Comparison of ENCODE assay signal across 1 cellular context in genomic region chr1:38046884-38047602, GRCh38.
A peak's percentile ranks its signal among the peaks of the same experiment; 100 is the strongest.
TF ChIP-seq lines count a peak whose summit lies in the region.

No MANE protein-coding gene starts in this region.

TF ChIP-seq in GM12878, 131 proteins besides CTCF, POLR2A, EP300 and RAD21:
- no peak for TF ChIP-seq CBX5 (IDR thresholded peaks at IDR 0.05; ENCODE audit: low read depth)
- TF ChIP-seq BMI1 (IDR thresholded peaks at IDR 0.05; ENCODE audit: borderline replicate concordance) = no peak
- TF ChIP-seq ZNF622 (IDR thresholded peaks at IDR 0.05) = no peak
- no peak for TF ChIP-seq HDGF (IDR thresholded peaks at IDR 0.05)
- TF ChIP-seq SP1 (IDR thresholded peaks at IDR 0.05; ENCODE audit: low read depth, low read length) = peak; percentile 35
- no peak for TF ChIP-seq ZNF207 (IDR thresholded peaks at IDR 0.05; ENCODE audit: borderline replicate concordance)
- no peak for TF ChIP-seq E2F8 (IDR thresholded peaks at IDR 0.05; ENCODE audit: low read depth, partially characterized antibody)
- no peak for TF ChIP-seq POU2F2 (IDR thresholded peaks at IDR 0.05; ENCODE audit: borderline replicate concordance, low read depth, low read length)
- no peak for TF ChIP-seq TARDBP (IDR thresholded peaks at IDR 0.05; ENCODE audit: borderline replicate concordance)
- no peak for TF ChIP-seq SMAD5 (IDR thresholded peaks at IDR 0.05; ENCODE audit: low read depth)
- no peak for TF ChIP-seq STAT3 (IDR thresholded peaks at IDR 0.05; ENCODE audit: low read depth, low read length)
- no peak for TF ChIP-seq SRF (IDR thresholded peaks at IDR 0.05; ENCODE audit: low read depth in 2 of 2, low read length in 2 of 2)
- TF ChIP-seq CEBPB (IDR thresholded peaks at IDR 0.05; ENCODE audit: borderline replicate concordance in 1 of 2, low read depth in 2 of 2, low read length in 2 of 2) = no peak
- peak; percentile 48; the same call in 1 of the 2 replicates for TF ChIP-seq RB1 (IDR thresholded peaks at IDR 0.05; ENCODE audit: borderline replicate concordance)
- TF ChIP-seq MAX (IDR thresholded peaks at IDR 0.05; ENCODE audit: low read depth, low read length) = peak; percentile 50; the same call in 1 of the 2 replicates
- TF ChIP-seq ZNF24 (IDR thresholded peaks at IDR 0.05) = no peak
- no peak for TF ChIP-seq JUND (IDR thresholded peaks at IDR 0.05; ENCODE audit: low read depth, low read length)
- no peak for TF ChIP-seq CBX3 (IDR thresholded peaks at IDR 0.05; ENCODE audit: borderline replicate concordance, low read depth)
- peak; percentile 73; the same call in 1 of the 2 replicates for TF ChIP-seq LARP7 (IDR thresholded peaks at IDR 0.05)
- TF ChIP-seq CHD2 (IDR thresholded peaks at IDR 0.05; ENCODE audit: borderline replicate concordance, low read depth, low read length) = 0 out of 2 replicates have a peak, but pooled peaks have one; percentile 41
- TF ChIP-seq PBX3 (IDR thresholded peaks at IDR 0.05; ENCODE audit: insufficient replicate concordance, low read depth, low read length) = peak; percentile 82
- 0 out of 2 replicates have a peak, but pooled peaks have one; percentile 32 for TF ChIP-seq NR2F1 (conservative IDR thresholded peaks at IDR 0.05)
- peak; percentile 33; the same call in 1 of the 2 replicates for TF ChIP-seq IRF3 (IDR thresholded peaks at IDR 0.05)
- TF ChIP-seq BACH1 (IDR thresholded peaks at IDR 0.05; ENCODE audit: borderline replicate concordance) = 0 out of 2 replicates have a peak, but pooled peaks have one; percentile 16
- no peak for TF ChIP-seq ATF2 (IDR thresholded peaks at IDR 0.05; ENCODE audit: low read length)
- peak in 1 of 2 experiments; percentile 50; a peak in 2 of 3 replicates for TF ChIP-seq EGR1 (IDR thresholded peaks at IDR 0.05; ENCODE audit: borderline replicate concordance in 1 of 2, low read depth in 2 of 2, low read length in 2 of 2)
- TF ChIP-seq PKNOX1 (IDR thresholded peaks at IDR 0.05) = peak; percentile 91
- peak; percentile 41 for TF ChIP-seq CREB1 (IDR thresholded peaks at IDR 0.05; ENCODE audit: low read depth)
- TF ChIP-seq NFXL1 (IDR thresholded peaks at IDR 0.05; ENCODE audit: borderline replicate concordance) = no peak
- no peak for TF ChIP-seq ZNF274 (IDR thresholded peaks at IDR 0.05; ENCODE audit: insufficient read depth, insufficient read length)
- TF ChIP-seq SIX5 (IDR thresholded peaks at IDR 0.05; ENCODE audit: low read depth, low read length, severe bottlenecking) = no peak
- no peak for TF ChIP-seq SUPT20H (IDR thresholded peaks at IDR 0.05; ENCODE audit: borderline replicate concordance, control insufficient read depth, low read depth, low read length)
- TF ChIP-seq NKRF (conservative IDR thresholded peaks at IDR 0.05) = peak; percentile 57
- no peak for TF ChIP-seq GABPA (IDR thresholded peaks at IDR 0.05; ENCODE audit: low read depth)
- TF ChIP-seq CBFB (IDR thresholded peaks at IDR 0.05; ENCODE audit: low read depth) = no peak
- no peak for TF ChIP-seq ATF7 (IDR thresholded peaks at IDR 0.05; ENCODE audit: low read depth)
- no peak for TF ChIP-seq RFX5 (IDR thresholded peaks at IDR 0.05; ENCODE audit: low read depth, low read length)
- TF ChIP-seq MXI1 (IDR thresholded peaks at IDR 0.05; ENCODE audit: low read depth, low read length) = no peak
- no peak for TF ChIP-seq RBBP5 (conservative IDR thresholded peaks at IDR 0.05)
- no peak for TF ChIP-seq BCL3 (IDR thresholded peaks at IDR 0.05; ENCODE audit: borderline replicate concordance, insufficient read depth, low read depth, low read length, poor library complexity, severe bottlenecking)
- TF ChIP-seq ATF3 (IDR thresholded peaks at IDR 0.05; ENCODE audit: borderline replicate concordance, extremely low read depth, low read depth, low read length) = no peak
- peak; percentile 60; the same call in 1 of the 2 replicates for TF ChIP-seq IKZF1 (conservative IDR thresholded peaks at IDR 0.05)
- 0 out of 2 replicates have a peak, but pooled peaks have one; percentile 34 for TF ChIP-seq DPF2 (IDR thresholded peaks at IDR 0.05)
- TF ChIP-seq MEF2B (IDR thresholded peaks at IDR 0.05; ENCODE audit: partially characterized antibody, poor library complexity, severe bottlenecking) = peak; percentile 29
- no peak for TF ChIP-seq FOXK2 (IDR thresholded peaks at IDR 0.05)
- peak; percentile 51; the same call in 1 of the 2 replicates for TF ChIP-seq GATAD2B (conservative IDR thresholded peaks at IDR 0.05; ENCODE audit: low read depth)
- TF ChIP-seq BHLHE40 (IDR thresholded peaks at IDR 0.05; ENCODE audit: borderline replicate concordance in 1 of 2, low read depth in 2 of 2, low read length in 1 of 2) = peak; percentile 33 to 69; a peak in 2 of 4 replicates
- no peak for TF ChIP-seq PML (IDR thresholded peaks at IDR 0.05; ENCODE audit: low read length)
